ENCODE assay signal across 19 cellular contexts in the genomic region with DNA sequence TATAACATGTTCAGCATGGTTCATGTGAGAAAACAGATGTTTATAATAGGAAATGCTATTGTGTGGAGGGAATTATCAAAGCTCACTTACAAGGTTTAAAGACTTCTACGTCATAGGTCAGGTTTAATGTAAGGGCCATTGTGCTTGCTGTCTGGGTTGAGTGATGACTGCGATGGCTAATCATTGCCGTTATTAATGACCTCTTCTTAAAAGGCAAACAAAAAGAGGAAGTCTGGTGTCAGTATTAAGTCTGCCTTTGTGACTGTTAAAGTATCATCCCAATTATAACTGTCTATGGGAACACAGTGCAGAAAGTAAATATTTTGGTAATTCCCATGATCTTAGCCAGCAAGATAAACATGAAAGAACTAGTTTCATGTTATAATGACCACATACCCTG.
"Had no signal": no experiment of that assay in that cellular context is flagged by ENCODE, and none has a peak within 500 bp of the region (broad histone marks: within the 10 kb centered on the region; RNA-seq: fewer than 3 reads in every experiment).

No MANE protein-coding gene starts in this region.

- H3K4me1 Mint-ChIP-seq: activated B cell treated with CpG ODN at 0.5 μM for 24 hours; activated CD4-positive, alpha-beta T cell treated with anti-CD3 and anti-CD28 coated beads, Interleukin-2, amount 10 ng/mL, durations not matched to agents 24 days and 14 days; naive B cell had no signal

- ATAC-seq: activated CD8-positive, alpha-beta T cell treated with anti-CD3 and anti-CD28 coated beads, Interleukin-2, amount 10 ng/mL, durations not matched to agents 7 days and 5 days; body of pancreas; heart right ventricle; left colon; pancreas had no signal

- H3K27me3 ChIP-seq: body of pancreas, colonic mucosa, heart right ventricle, pancreas, sigmoid colon, spleen had no signal

- H3K4me3 Mint-ChIP-seq: activated B cell treated with CpG ODN at 0.5 μM for 24 hours; activated CD4-positive, alpha-beta T cell treated with anti-CD3 and anti-CD28 coated beads, Interleukin-2, amount 10 ng/mL, durations not matched to agents 24 days and 14 days; activated CD8-positive, alpha-beta T cell treated with anti-CD3 and anti-CD28 coated beads, Interleukin-2, amount 10 ng/mL, durations not matched to agents 7 days and 5 days; activated naive CD8-positive, alpha-beta T cell; naive B cell had no signal

- H3K27me3 Mint-ChIP-seq: activated B cell treated with CpG ODN at 0.5 μM for 24 hours; activated CD4-positive, alpha-beta T cell treated with anti-CD3 and anti-CD28 coated beads, Interleukin-2, amount 10 ng/mL, durations not matched to agents 24 days and 14 days; activated naive CD8-positive, alpha-beta T cell; naive B cell had no signal

- H3K27ac Mint-ChIP-seq: activated B cell treated with CpG ODN at 0.5 μM for 24 hours; activated CD4-positive, alpha-beta T cell treated with anti-CD3 and anti-CD28 coated beads, Interleukin-2, amount 10 ng/mL, durations not matched to agents 24 days and 14 days; activated CD8-positive, alpha-beta T cell treated with anti-CD3 and anti-CD28 coated beads, Interleukin-2, amount 10 ng/mL, durations not matched to agents 7 days and 5 days; activated naive CD8-positive, alpha-beta T cell; naive B cell had no signal

- H3K9me3 Mint-ChIP-seq: activated B cell treated with CpG ODN at 0.5 μM for 24 hours; activated CD4-positive, alpha-beta T cell treated with anti-CD3 and anti-CD28 coated beads, Interleukin-2, amount 10 ng/mL, durations not matched to agents 24 days and 14 days; naive B cell had no signal

- FAIRE-seq: frontal cortex, pancreas had no signal

- H3K4me3 ChIP-seq: body of pancreas, colonic mucosa, heart right ventricle, lung, pancreas, sigmoid colon, spleen had no signal

- H3K36me3 ChIP-seq: colonic mucosa, pancreas, sigmoid colon had no signal

- DNase-seq: activated B cell treated with CpG ODN at 0.5 μM for 24 hours; activated CD4-positive, alpha-beta T cell treated with anti-CD3 and anti-CD28 coated beads, Interleukin-2, amount 10 ng/mL, durations not matched to agents 24 days and 14 days; activated CD8-positive, alpha-beta memory T cell treated with anti-CD3 and anti-CD28 coated beads, Interleukin-2, amount 50 U/mL, for 4 hours; activated CD8-positive, alpha-beta T cell treated with anti-CD3 and anti-CD28 coated beads, Interleukin-2, amount 10 ng/mL, durations not matched to agents 7 days and 5 days; activated gamma-delta T cell; activated T-cell treated with anti-CD3 and anti-CD28 coated beads, Interleukin-2, amount 50 U/mL, for 48 hours; amniotic stem cell; body of pancreas; central memory CD4-positive, alpha-beta T cell; colonic mucosa; heart right ventricle; left colon; naive B cell; pancreas; sigmoid colon; spleen had no signal
